ENCODE assay signal across 23 cellular contexts in genomic region chr21:39311164-39311563, GRCh38. TPM values are rescaled to one million over a fixed set of nuclear protein-coding genes. Genes with fewer than 3 reads are reported as not detected.
DNase-seq lines count a peak whose midpoint lies in the region; ATAC-seq and TF ChIP-seq lines count a peak whose summit lies in the region.
"Had no signal": no experiment of that assay in that cellular context is flagged by ENCODE, and none has a peak within 500 bp of the region (broad histone marks: within the 10 kb centered on the region; RNA-seq: fewer than 3 reads in every experiment).

No MANE protein-coding gene starts in this region.

- ATAC-seq in HG03469 (IDR thresholded peaks at IDR 0.05; ENCODE audit: unreplicated experiment) (no peak), HG02588 (IDR thresholded peaks at IDR 0.05; ENCODE audit: unreplicated experiment) (no peak)
- ATAC-seq: effector memory CD8-positive, alpha-beta T cell; left lung had no signal

- H2AFZ ChIP-seq in KMS-11 (ENCODE audit: low read depth) (no peak overlapping the region), neural progenitor cell (replicated peaks) (no peak overlapping the region)

- H3K27ac ChIP-seq in KMS-11 (no peak overlapping the region), neural progenitor cell (no peak overlapping the region)

- peaks cover 32% of the 10 kb centered on the region for H3K4me1 Mint-ChIP-seq in activated CD4-positive, alpha-beta T cell treated with anti-CD3 and anti-CD28 coated beads, Interleukin-2, amount 10 ng/mL, durations not matched to agents 24 days and 14 days
- H3K4me1 Mint-ChIP-seq in neural progenitor cell: peaks cover 16% of the 10 kb centered on the region

- H3K9ac ChIP-seq in KMS-11 (no peak overlapping the region), adipocyte (ENCODE audit: low read length) (peak overlapping the region; percentile 53), neural progenitor cell (no peak overlapping the region)

- H3K9me3 Mint-ChIP-seq in activated CD4-positive, alpha-beta T cell treated with anti-CD3 and anti-CD28 coated beads, Interleukin-2, amount 10 ng/mL, durations not matched to agents 24 days and 14 days: no peaks in the 10 kb centered on the region
- no peaks in the 10 kb centered on the region for H3K9me3 Mint-ChIP-seq in neural progenitor cell
- H3K9me3 Mint-ChIP-seq: activated CD4-positive, alpha-beta memory T cell treated with anti-CD3 and anti-CD28 coated beads, Interleukin-2, amount 10 ng/mL, durations not matched to agents 7 days and 5 days; effector memory CD8-positive, alpha-beta T cell; IgD-negative memory B cell; T-helper 1 cell treated with Interleukin-12 subunit alpha and Interleukin-12 subunit beta and Interleukin-4 antibody, amounts not matched to agents 30 μg/mL and 1 μg/mL, for 36 hours had no signal

- H3K36me3 ChIP-seq in KMS-11 (ENCODE audit: insufficient read depth): no peaks in the 10 kb centered on the region
- peaks cover 18% of the 10 kb centered on the region for H3K36me3 ChIP-seq in adipocyte (ENCODE audit: control insufficient read depth, insufficient read depth, low read length, severe bottlenecking)
- H3K36me3 ChIP-seq in neural progenitor cell: peaks cover 7% of the 10 kb centered on the region

- peaks cover 58% of the 10 kb centered on the region for H3K79me2 ChIP-seq in KMS-11 (ENCODE audit: insufficient read depth, low read depth)
- peaks cover 86% of the 10 kb centered on the region for H3K79me2 ChIP-seq in neural progenitor cell (ENCODE audit: low read depth)

- H3K27me3 ChIP-seq in KMS-11 (ENCODE audit: insufficient read depth, low read depth): no peaks in the 10 kb centered on the region
- no peaks in the 10 kb centered on the region for H3K27me3 ChIP-seq in adipocyte (replicated peaks; ENCODE audit: control insufficient read depth, insufficient read depth, low read length)
- no peaks in the 10 kb centered on the region for H3K27me3 ChIP-seq in neural progenitor cell
- H3K27me3 ChIP-seq: left lung had no signal

- H3K4me2 ChIP-seq in KMS-11: peak overlapping the region; percentile 91; the same call in 1 of the 2 replicates
- H3K4me2 ChIP-seq in neural progenitor cell: peak overlapping the region; percentile 23

- peaks cover 31% of the 10 kb centered on the region for H3K36me3 Mint-ChIP-seq in activated CD4-positive, alpha-beta T cell treated with anti-CD3 and anti-CD28 coated beads, Interleukin-2, amount 10 ng/mL, durations not matched to agents 24 days and 14 days (ENCODE audit: low read depth)
- peaks cover 38% of the 10 kb centered on the region for H3K36me3 Mint-ChIP-seq in neural progenitor cell

- peaks cover 9% of the 10 kb centered on the region for H3F3A ChIP-seq in neural progenitor cell (ENCODE audit: low read depth)

- intact Hi-C loops in activated CD4-positive, alpha-beta T cell treated with anti-CD3 and anti-CD28 coated beads, Interleukin-2, amount 10 ng/mL, durations not matched to agents 24 days and 14 days (cut with micrococcal nuclease): loop anchor here (5.0 kb wide), 1 partner anchor 544 kb away; no protein-coding TSS in a partner anchor

- H3K4me1 ChIP-seq in KMS-11 (ENCODE audit: low read depth, poor library complexity, severe bottlenecking): peaks cover 32% of the 10 kb centered on the region
- peaks cover 17% of the 10 kb centered on the region for H3K4me1 ChIP-seq in adipocyte (ENCODE audit: control insufficient read depth, insufficient read depth, low read length)
- H3K4me1 ChIP-seq in neural progenitor cell: peaks cover 11% of the 10 kb centered on the region

- H3K27me3 Mint-ChIP-seq in activated CD4-positive, alpha-beta T cell treated with anti-CD3 and anti-CD28 coated beads, Interleukin-2, amount 10 ng/mL, durations not matched to agents 24 days and 14 days: no peaks in the 10 kb centered on the region
- peaks cover 9% of the 10 kb centered on the region for H3K27me3 Mint-ChIP-seq in neural progenitor cell (ENCODE audit: insufficient read depth, low read depth)
- H3K27me3 Mint-ChIP-seq: activated CD4-positive, alpha-beta memory T cell treated with anti-CD3 and anti-CD28 coated beads, Interleukin-2, amount 10 ng/mL, durations not matched to agents 7 days and 5 days; effector memory CD8-positive, alpha-beta T cell; IgD-negative memory B cell had no signal

- H3K4me3 Mint-ChIP-seq in activated CD4-positive, alpha-beta T cell treated with anti-CD3 and anti-CD28 coated beads, Interleukin-2, amount 10 ng/mL, durations not matched to agents 24 days and 14 days: peak overlapping the region; percentile 26
- peak overlapping the region; percentile 25 for H3K4me3 Mint-ChIP-seq in neural progenitor cell

- H3K9me3 ChIP-seq in adipocyte (ENCODE audit: control insufficient read depth, low read length) (no peaks in the 10 kb centered on the region), neural progenitor cell (ENCODE audit: low read depth) (no peaks in the 10 kb centered on the region)
- H3K9me3 ChIP-seq: left lung had no signal

- H4K20me1 ChIP-seq in KMS-11 (ENCODE audit: insufficient read depth): peaks cover 13% of the 10 kb centered on the region; the same call in 1 of the 2 replicates
- peaks cover 48% of the 10 kb centered on the region for H4K20me1 ChIP-seq in neural progenitor cell (ENCODE audit: low read depth)

- H3K27ac Mint-ChIP-seq in activated CD4-positive, alpha-beta T cell treated with anti-CD3 and anti-CD28 coated beads, Interleukin-2, amount 10 ng/mL, durations not matched to agents 24 days and 14 days: no peak overlapping the region
- no peak overlapping the region for H3K27ac Mint-ChIP-seq in neural progenitor cell

- DNase-seq in activated CD4-positive, alpha-beta T cell treated with anti-CD3 and anti-CD28 coated beads, Interleukin-2, amount 10 ng/mL, durations not matched to agents 24 days and 14 days: no peak
- DNase-seq in activated CD4-positive, alpha-beta T cell treated with anti-CD3 and anti-CD28 coated beads for 1 hour: no peak
- DNase-seq in adipocyte (ENCODE audit: low read depth) (no peak), neural progenitor cell (ENCODE audit: low spot score) (no peak), NCI-H345 treated with DMSO at 0.1 percent for 48 hours (lab: John Stamatoyannopoulos, UW; ENCODE audit: unreplicated experiment) (no peak)
- DNase-seq: activated CD4-positive, alpha-beta memory T cell treated with anti-CD3 and anti-CD28 coated beads, Interleukin-2, amount 10 ng/mL, durations not matched to agents 7 days and 5 days; activated naive CD4-positive, alpha-beta T cell treated with anti-CD3 and anti-CD28 coated beads, Interleukin-2, amount 50 U/mL, for 16 hours; activated T-cell treated with anti-CD3 and anti-CD28 coated beads, Interleukin-2, amount 50 U/mL, for 1 hour; effector memory CD8-positive, alpha-beta T cell; glutamatergic neuron; left lung; midbrain; NCI-H146; NCI-H2171 treated with DMSO at 0.1 percent for 48 hours; NCI-H526 treated with DMSO at 0.1 percent for 48 hours; OCI-M1; SHP77 treated with DMSO at 0.1 percent for 48 hours; substantia nigra had no signal

- H3K4me3 ChIP-seq in KMS-11 (IDR thresholded peaks at IDR 0.05; ENCODE audit: insufficient read depth, low read depth, low read length) (no peak overlapping the region), adipocyte (ENCODE audit: low read length) (peak overlapping the region; percentile 83), neural progenitor cell (no peak overlapping the region)

- no peak for TF ChIP-seq CTCF in KMS-11 (conservative IDR thresholded peaks at IDR 0.05; ENCODE audit: low read depth, low read length)
- TF ChIP-seq CTCF in neural progenitor cell (IDR thresholded peaks at IDR 0.05): no peak

RNA-seq across cellular contexts. Expression of gene BRWD1, which starts 2.3 kb away (rescaled TPM):
- total RNA-seq in activated CD4-positive, alpha-beta T cell treated with anti-CD3 and anti-CD28 coated beads, Interleukin-2, amount 10 ng/mL, durations not matched to agents 24 days and 14 days: 29.7 and 31.9 TPM in 2 replicates
- total RNA-seq in neural progenitor cell (ENCODE audit: low replicate concordance): 85.0 and 130 TPM in 2 replicates

RNA-seq across cellular contexts. Expression of gene HMGN1, which starts 37.7 kb away (rescaled TPM):
- total RNA-seq in activated CD4-positive, alpha-beta T cell treated with anti-CD3 and anti-CD28 coated beads, Interleukin-2, amount 10 ng/mL, durations not matched to agents 24 days and 14 days: 321 and 339 TPM in 2 replicates
- 516 and 903 TPM in 2 replicates for total RNA-seq in neural progenitor cell (ENCODE audit: low replicate concordance)
